Comparison of ENCODE assay signal across 8 cellular contexts in the genomic region with DNA sequence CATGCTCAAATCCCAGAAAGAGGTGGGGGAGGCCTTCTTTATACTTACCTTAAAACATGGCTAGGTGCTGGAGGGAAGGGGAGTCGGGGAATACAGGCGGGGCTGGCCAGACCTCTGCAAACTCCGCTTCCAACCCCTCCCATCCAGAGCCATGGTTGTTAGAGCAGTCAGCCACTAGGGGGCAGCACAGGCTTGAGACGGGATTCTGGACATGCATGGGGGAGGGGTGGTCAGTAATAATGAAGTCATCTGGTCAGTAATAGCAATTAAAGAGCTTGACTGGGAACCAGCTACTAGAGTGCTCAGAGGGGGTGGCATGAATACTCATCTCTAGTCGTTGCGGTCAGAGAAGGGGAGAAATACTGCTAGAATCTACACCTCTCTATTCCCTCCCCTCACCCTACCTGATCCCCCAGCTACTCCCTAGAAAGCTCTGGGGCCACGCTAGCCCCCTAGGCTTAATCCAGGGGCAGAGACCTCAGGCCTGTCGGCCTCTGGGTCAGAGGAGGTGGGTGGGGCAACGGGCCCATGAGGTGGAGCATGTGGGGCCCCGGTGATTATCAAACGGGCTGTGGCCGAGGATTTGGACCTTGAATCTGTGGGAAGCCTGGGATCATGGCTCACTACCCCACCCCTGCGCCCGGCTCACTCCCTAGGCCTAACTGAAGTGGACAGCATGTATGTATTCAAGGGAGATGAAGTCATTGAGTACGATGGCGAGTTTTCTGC. TPM values are rescaled to one million over a fixed set of nuclear protein-coding genes. Genes with fewer than 3 reads are reported as not detected.
DNase-seq lines count a peak whose midpoint lies in the region; ATAC-seq and TF ChIP-seq lines count a peak whose summit lies in the region.

No MANE protein-coding gene starts in this region.

- H3K27ac ChIP-seq in Karpas-422 (ENCODE audit: low read length) (no peak overlapping the region), Panc1 (ENCODE audit: low read length) (no peak overlapping the region), fibroblast of lung (ENCODE audit: insufficient read depth, low read length) (no peak overlapping the region)

- H3K36me3 Mint-ChIP-seq in naive B cell: no peaks in the 10 kb centered on the region

- no peak overlapping the region for H3K4me3 Mint-ChIP-seq in naive B cell

- H3K4me3 ChIP-seq in Karpas-422 (ENCODE audit: low read length) (no peak overlapping the region), Panc1 (ENCODE audit: low read depth in 2 of 2, low read length in 2 of 2) (peak overlapping the region in 1 of 2 experiments; percentile 11; a peak in 1 of 4 replicates), fibroblast of lung (replicated peaks in 1 of 4; ENCODE audit: control extremely low read depth in 1 of 4, insufficient read depth in 1 of 4, low read depth in 3 of 4, low read length in 4 of 4) (no peak overlapping the region)

- no peaks in the 10 kb centered on the region for H3K27me3 ChIP-seq in Karpas-422 (ENCODE audit: low read length)
- H3K27me3 ChIP-seq in Panc1 (ENCODE audit: control insufficient read depth, insufficient read depth, low read length): no peaks in the 10 kb centered on the region
- no peaks in the 10 kb centered on the region for H3K27me3 ChIP-seq in fibroblast of lung (ENCODE audit: control insufficient read depth, insufficient read depth, low read length)

- peaks cover 0 to 5% (median 0%) of the 10 kb centered on the region in 3 donors for H3K27me3 Mint-ChIP-seq in naive B cell

- H3K79me2 ChIP-seq in Karpas-422 (ENCODE audit: low read length): no peaks in the 10 kb centered on the region
- no peaks in the 10 kb centered on the region for H3K79me2 ChIP-seq in fibroblast of lung (ENCODE audit: control insufficient read depth, insufficient read depth, low read length)

- H3K9me2 ChIP-seq in Karpas-422 (replicated peaks; ENCODE audit: insufficient read depth, low read length): no peaks in the 10 kb centered on the region

- POLR2A ChIA-PET in Panc1 (lab: Charles Lee): no interaction called here

- CTCF ChIA-PET in Panc1 (lab: Charles Lee): interaction anchor here (0.5 to 1.1 kb wide), 18 partner anchors 10 to 928 kb away, joined by 3 to 18 read pairs (median 3); no protein-coding TSS in a partner anchor

- H3K4me1 Mint-ChIP-seq in naive B cell: peaks cover 0 to 3% (median 3%) of the 10 kb centered on the region in 3 donors

- H3K9ac ChIP-seq in Karpas-422 (ENCODE audit: low read length): no peak overlapping the region
- H3K9ac ChIP-seq in fibroblast of lung (ENCODE audit: insufficient read depth, low read length): no peak overlapping the region

- ATAC-seq in Panc1 (peak; percentile 92), naive B cell (ENCODE audit: low read depth in 2 of 2) (peak; percentile 81 to 83)

- H3K9me3 ChIP-seq in Karpas-422 (ENCODE audit: low read length) (no peaks in the 10 kb centered on the region), Panc1 (ENCODE audit: control insufficient read depth, insufficient read depth, low read depth, low read length) (no peaks in the 10 kb centered on the region), fibroblast of lung (ENCODE audit: control insufficient read depth, insufficient read depth, low read depth, low read length) (no peaks in the 10 kb centered on the region)

- H3K36me3 ChIP-seq in Karpas-422 (ENCODE audit: insufficient read depth, low read length) (no peaks in the 10 kb centered on the region), Panc1 (ENCODE audit: control insufficient read depth, insufficient read depth, low read length) (no peaks in the 10 kb centered on the region), fibroblast of lung (ENCODE audit: control insufficient read depth, insufficient read depth, low read length) (no peaks in the 10 kb centered on the region)

- intact Hi-C loops in Panc1 (cut with micrococcal nuclease; ENCODE audit: unreplicated experiment): loop anchor here (1.0 to 10.0 kb wide), 4 partner anchors 25 to 98 kb away; no protein-coding TSS in a partner anchor

- peak overlapping the region; percentile 19 for H3K4me2 ChIP-seq in Karpas-422 (ENCODE audit: low read depth, low read length, poor library complexity, severe bottlenecking)
- H3K4me2 ChIP-seq in fibroblast of lung (ENCODE audit: extremely low read depth, insufficient read depth, low read length): peak overlapping the region; percentile 17

- H2AFZ ChIP-seq in Karpas-422 (ENCODE audit: low read length) (no peak overlapping the region), fibroblast of lung (ENCODE audit: low read length) (no peak overlapping the region)

- H3K27ac Mint-ChIP-seq in naive B cell: no peak overlapping the region

- BruUV-seq in Panc1 (replicated peaks; lab: Mats Ljungman, UMichigan): no TSS peak

- H4K20me1 ChIP-seq in Karpas-422 (ENCODE audit: insufficient read depth, low read depth, low read length) (no peaks in the 10 kb centered on the region), fibroblast of lung (ENCODE audit: control insufficient read depth, extremely low read depth, insufficient read depth, low read length) (no peaks in the 10 kb centered on the region)

- no peaks in the 10 kb centered on the region for H3K9me3 Mint-ChIP-seq in naive B cell

- peak; percentile 83 for DNase-seq in activated gamma-delta T cell treated with Interleukin-2 at 50 U/mL for 16 hours
- DNase-seq in activated gamma-delta T cell (lab: John Stamatoyannopoulos, UW): no peak
- peak; percentile 93 for DNase-seq in Karpas-422
- peak; percentile 69 for DNase-seq in Panc1 (ENCODE audit: low read depth, low spot score)
- peak; percentile 88 to 89 for DNase-seq in activated T-cell treated with anti-CD3 and anti-CD28 coated beads, Interleukin-2, amount 50 U/mL, for 48 hours
- DNase-seq in fibroblast of lung (ENCODE audit: low read depth in 2 of 2): peak; percentile 79 to 90
- peak; percentile 71 for DNase-seq in naive B cell
- DNase-seq in stimulated activated CD8-positive, alpha-beta memory T cell treated with anti-CD3 and anti-CD28 coated beads, Interleukin-7, amount 100 ng/mL, for 4 hours (ENCODE audit: low read depth in 2 of 2): peak; percentile 50 to 63

- TF ChIP-seq CTCF in Panc1 (IDR thresholded peaks at IDR 0.05) (peak; percentile 96), fibroblast of lung (conservative IDR thresholded peaks at IDR 0.05 in 1 of 2, IDR thresholded peaks at IDR 0.05 in 1 of 2; ENCODE audit: low read depth in 1 of 2, low read length in 2 of 2) (peak; percentile 92)

- in situ Hi-C loops in Panc1 (cut with HindIII; ENCODE audit: low pct_unique_long_range_greater_than_20kb, low sequenced_read_pairs): no loop called here

- H3K4me1 ChIP-seq in Karpas-422 (ENCODE audit: low read length) (peaks cover 8% of the 10 kb centered on the region), Panc1 (ENCODE audit: control insufficient read depth, insufficient read depth, low read length) (peaks cover 7% of the 10 kb centered on the region; the same call in 1 of the 2 replicates), fibroblast of lung (ENCODE audit: control insufficient read depth, extremely low read depth, insufficient read depth, low read length) (no peaks in the 10 kb centered on the region)

RNA-seq across cellular contexts. Expression of gene CASQ1, which starts 2.9 kb away (rescaled TPM):
- total RNA-seq in Karpas-422 (2014; rRNA removed; shearing (Covaris generic); ENCODE audit: low replicate concordance): not detected in 2 replicates
- not detected for total RNA-seq in Panc1 (2021; ENCODE audit: unreplicated experiment)
- polyA plus RNA-seq in Panc1 (2012; ENCODE audit: insufficient read length): not detected
- 0.17 and 0.26 TPM in 2 replicates for total RNA-seq in fibroblast of lung
- 0.15 TPM in 1 of 2 replicates, not detected in the other for polyA plus RNA-seq in fibroblast of lung
- not detected in 2 replicates for polyA plus RNA-seq in fibroblast of lung (2012)
- not detected in 2 replicates for polyA minus RNA-seq in fibroblast of lung (ENCODE audit: low replicate concordance)
- polyA plus RNA-seq in naive B cell (ENCODE audit: low read depth in 6 of 6): not detected

RNA-seq across cellular contexts. Expression of gene PEA15, which starts 11.9 kb away (rescaled TPM):
- total RNA-seq in Karpas-422 (2014; rRNA removed; shearing (Covaris generic); ENCODE audit: low replicate concordance): 40.1 and 69.1 TPM in 2 replicates
- total RNA-seq in Panc1 (2021; ENCODE audit: unreplicated experiment) (94.3 TPM), fibroblast of lung (84.7 and 108 TPM in 2 replicates)
- 86.3 TPM for polyA plus RNA-seq in Panc1 (2012; ENCODE audit: insufficient read length)
- polyA plus RNA-seq in fibroblast of lung (816 and 871 TPM in 2 replicates), naive B cell (ENCODE audit: low read depth in 6 of 6) (10 to 100 TPM; 11.2 to 21.6 (median 14.4) TPM)
- polyA plus RNA-seq in fibroblast of lung (2012): 391 and 460 TPM in 2 replicates
- polyA minus RNA-seq in fibroblast of lung (ENCODE audit: low replicate concordance): 325 and 390 TPM in 2 replicates

RNA-seq across cellular contexts. Expression of gene ATP1A4, which starts 41.9 kb away (rescaled TPM):
- not detected in 2 replicates for total RNA-seq in Karpas-422 (2014; rRNA removed; shearing (Covaris generic); ENCODE audit: low replicate concordance)
- total RNA-seq in Panc1 (2021; ENCODE audit: unreplicated experiment) (not detected), fibroblast of lung (0.26 TPM in 1 of 2 replicates, not detected in the other)
- not detected for polyA plus RNA-seq in Panc1 (2012; ENCODE audit: insufficient read length)
- polyA plus RNA-seq in fibroblast of lung (not detected in 2 replicates), naive B cell (ENCODE audit: low read depth in 6 of 6) (not detected)
- not detected in 2 replicates for polyA plus RNA-seq in fibroblast of lung (2012)
- not detected in 2 replicates for polyA minus RNA-seq in fibroblast of lung (ENCODE audit: low replicate concordance)
